ENCODE assay signal across 8 cellular contexts in the genomic region with DNA sequence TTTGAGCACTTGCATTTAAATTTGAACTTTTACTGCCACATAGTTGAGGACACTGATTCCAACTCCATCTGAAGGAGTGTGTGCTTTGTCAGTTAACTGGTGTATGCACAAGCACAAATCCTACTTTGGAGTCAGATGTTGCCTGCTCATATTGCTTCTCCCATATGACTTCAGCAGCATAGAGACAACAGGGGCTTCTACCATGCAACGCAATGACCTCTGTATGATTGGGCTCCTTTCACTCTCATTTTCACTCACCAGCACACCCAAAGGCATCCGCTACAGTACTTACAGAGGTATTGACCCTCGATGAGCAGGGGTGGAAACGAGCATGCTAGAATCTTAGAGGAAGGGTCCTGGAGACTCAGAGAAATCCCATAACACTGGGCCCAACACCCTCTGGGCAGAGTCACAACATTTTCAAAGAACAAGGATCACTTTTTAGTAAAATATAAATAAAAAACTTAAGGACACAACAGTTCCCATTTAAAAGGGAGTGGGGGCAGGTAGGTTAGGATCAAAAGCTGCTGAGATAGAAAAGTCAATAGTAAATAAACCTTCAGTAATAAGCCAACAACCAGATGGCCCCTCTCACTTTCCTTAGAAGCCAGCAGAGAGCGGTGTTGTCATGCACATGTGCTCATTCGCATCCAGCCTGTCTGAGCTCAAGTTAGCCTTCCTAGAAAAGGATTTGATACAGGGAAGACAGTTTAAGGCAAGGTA.
DNase-seq lines count a peak whose midpoint lies in the region; ATAC-seq and TF ChIP-seq lines count a peak whose summit lies in the region.

No MANE protein-coding gene starts in this region.

- no peak overlapping the region for H3K27ac Mint-ChIP-seq in endodermal cell

- no peaks in the 10 kb centered on the region for H3K9me3 Mint-ChIP-seq in endodermal cell

- H3K36me3 Mint-ChIP-seq in endodermal cell (ENCODE audit: low read depth), result no peaks in the 10 kb centered on the region

- H3K9ac ChIP-seq in endodermal cell (ENCODE audit: extremely low read depth, low read length, poor library complexity, severe bottlenecking), result no peak overlapping the region

- H3K4me3 Mint-ChIP-seq in endodermal cell, result no peak overlapping the region

- peak; percentile 86 for TF ChIP-seq CTCF in C4-2B (conservative IDR thresholded peaks at IDR 0.05)
- TF ChIP-seq CTCF in PC-9 (conservative IDR thresholded peaks at IDR 0.05), result peak; percentile 77
- peak; percentile 95 for TF ChIP-seq CTCF in endodermal cell (conservative IDR thresholded peaks at IDR 0.05)

- no peaks in the 10 kb centered on the region for H4K20me1 ChIP-seq in PC-9 (ENCODE audit: insufficient read depth)

- POLR2A ChIA-PET in PC-9 (lab: Charles Lee; ENCODE audit: unreplicated experiment), result no interaction called here

- H3K9me2 ChIP-seq in PC-9 (ENCODE audit: insufficient read depth), result no peaks in the 10 kb centered on the region

- no peaks in the 10 kb centered on the region for H3K27me3 ChIP-seq in PC-9 (ENCODE audit: insufficient read depth, low read depth)
- H3K27me3 ChIP-seq in endodermal cell (ENCODE audit: control insufficient read depth, insufficient read depth, low read length, poor library complexity, severe bottlenecking), result no peaks in the 10 kb centered on the region

- peaks cover 22% of the 10 kb centered on the region for H3K4me1 Mint-ChIP-seq in endodermal cell

- no TSS peak for BruUV-seq in PC-9 (replicated peaks; lab: Mats Ljungman, UMichigan)

- DNase-seq in LHCN-M2 (ENCODE audit: low read depth) (peak; percentile 57), PC-9 (peak; percentile 32 to 59), endodermal cell (peak; percentile 84), medulla oblongata (ENCODE audit: extremely low spot score) (peak; percentile 78)
- no peak for DNase-seq in stimulated activated CD4-positive, alpha-beta T cell treated with anti-CD3 and anti-CD28 coated beads, Interleukin-4, amount 100 ng/mL, for 4 hours

- H3K9me3 ChIP-seq in PC-9 (ENCODE audit: insufficient read depth, low read depth), result no peaks in the 10 kb centered on the region
- H3K9me3 ChIP-seq in endodermal cell (ENCODE audit: control insufficient read depth, low read length), result no peaks in the 10 kb centered on the region

- intact Hi-C loops in PC-9 (cut with micrococcal nuclease; ENCODE audit: unreplicated experiment), result loop anchor here (5.0 kb wide), 2 partner anchors 381 to 851 kb away; no protein-coding TSS in a partner anchor

- 50 to 51% methylated on average over 4 to 6 of the region's 6 CpGs for WGBS in endodermal cell (ENCODE audit: insufficient coverage in 1 of 2, insufficient read length in 1 of 2), 2 experiments

- no peak overlapping the region for H3K27ac ChIP-seq in C4-2B
- no peak overlapping the region for H3K27ac ChIP-seq in PC-9
- no peak overlapping the region for H3K27ac ChIP-seq in endodermal cell (ENCODE audit: low read depth, low read length)

- H3K27me3 Mint-ChIP-seq in endodermal cell (ENCODE audit: insufficient read depth), result peaks cover 2% of the 10 kb centered on the region

- no peaks in the 10 kb centered on the region for H3K79me2 ChIP-seq in PC-9 (ENCODE audit: low read depth)

- H3K36me3 ChIP-seq in PC-9 (ENCODE audit: low read depth), result no peaks in the 10 kb centered on the region
- H3K36me3 ChIP-seq in endodermal cell (ENCODE audit: control insufficient read depth, insufficient read depth, low read length), result no peaks in the 10 kb centered on the region

- no peaks in the 10 kb centered on the region for H3K4me1 ChIP-seq in PC-9 (replicated peaks; ENCODE audit: insufficient read depth)
- no peaks in the 10 kb centered on the region for H3K4me1 ChIP-seq in endodermal cell (ENCODE audit: control insufficient read depth, insufficient read depth, low read length)

- H2AFZ ChIP-seq in PC-9, result no peak overlapping the region

- H3F3A ChIP-seq in PC-9 (ENCODE audit: insufficient read depth, low read depth), result no peaks in the 10 kb centered on the region

- peak; percentile 97 for ATAC-seq in GM19395 (IDR thresholded peaks at IDR 0.05; ENCODE audit: unreplicated experiment)
- ATAC-seq in GM21723 (IDR thresholded peaks at IDR 0.05; ENCODE audit: unreplicated experiment), result no peak

- no peak overlapping the region for H3K4me2 ChIP-seq in PC-9

- H3K4me3 ChIP-seq in PC-9 (no peak overlapping the region), endodermal cell (ENCODE audit: low read length) (no peak overlapping the region)

- CTCF ChIA-PET in PC-9 (lab: Charles Lee), result interaction anchor here (0.5 to 1.0 kb wide), 5 partner anchors 320 to 852 kb away, joined by 3 to 6 read pairs (median 3); no protein-coding TSS in a partner anchor

Comparison
In these comparisons a context has a peak if more than half of its experiments do, and no peak if none do; other contexts are left out.
1. DNase-seq: peak in LHCN-M2 (single experiment), PC-9 (2 of 2), endodermal cell (single experiment) and medulla oblongata (single experiment); none in stimulated activated CD4-positive, alpha-beta T cell treated with anti-CD3 and anti-CD28 coated beads, Interleukin-4, amount 100 ng/mL, for 4 hours (0 of 2).
2. Peak in every context shown above with its lines, with median percentiles within 50 percentile points of each other: CTCF ChIP-seq.